ENCODE assay signal across 23 cellular contexts in genomic region chr2:236525416-236525997, GRCh38. TPM values are rescaled to one million over a fixed set of nuclear protein-coding genes. Genes with fewer than 3 reads are reported as not detected.
"Had no signal": no experiment of that assay in that cellular context is flagged by ENCODE, and none has a peak within 500 bp of the region (broad histone marks: within the 10 kb centered on the region; RNA-seq: fewer than 3 reads in every experiment).

No MANE protein-coding gene starts in this region.

- H3K36me3 Mint-ChIP-seq: naive B cell; stimulated activated naive B cell treated with anti-CD40 and anti-IgM and Interleukin-4, amounts not matched to agents 10 μg/mL and 1 μg/mL and 100 μg/mL, for 72 hours had no signal

- H3K4me3 ChIP-seq: coronary artery, gastrocnemius medialis, left lung, lung, skin epidermis, stomach, thoracic aorta, transverse colon had no signal

- ATAC-seq: gastrocnemius medialis; left lung; sciatic nerve; stimulated activated naive B cell treated with anti-CD40 and anti-IgM and Interleukin-4, amounts not matched to agents 10 μg/mL and 1 μg/mL and 100 μg/mL, for 72 hours had no signal

- H3K27ac ChIP-seq: coronary artery, gastrocnemius medialis, left lung, skin epidermis, thoracic aorta, transverse colon had no signal

- H3K27me3 ChIP-seq: gastrocnemius medialis, left lung, stomach, transverse colon had no signal

- DNase-seq: effector CD4-positive, alpha-beta T cell; endodermal cell; erythroblast; gastrocnemius medialis; glutamatergic neuron; islet precursor cell; left lung; mesendoderm; naive B cell; nephron progenitor cell; stimulated activated CD4-positive, alpha-beta T cell treated with anti-CD3 and anti-CD28 coated beads, Interleukin-2, amount 100 ng/mL, for 24 hours; stimulated activated CD4-positive, alpha-beta T cell treated with anti-CD3 and anti-CD28 coated beads, Interleukin-4, amount 100 ng/mL, for 4 hours; stimulated activated naive B cell treated with anti-CD40 and anti-IgM and Interleukin-4, amounts not matched to agents 10 μg/mL and 1 μg/mL and 100 μg/mL, for 72 hours; stomach; substantia nigra; transverse colon had no signal

- H3K9me3 ChIP-seq: gastrocnemius medialis, left lung, stomach, thoracic aorta, transverse colon had no signal

- H3K9me3 Mint-ChIP-seq: naive B cell had no signal

- FAIRE-seq: endothelial cell of umbilical vein had no signal

- H3K4me1 ChIP-seq: gastrocnemius medialis, left lung, transverse colon had no signal

- H3K4me3 Mint-ChIP-seq: endodermal cell; naive B cell; nephron progenitor cell; stimulated activated naive B cell treated with anti-CD40 and anti-IgM and Interleukin-4, amounts not matched to agents 10 μg/mL and 1 μg/mL and 100 μg/mL, for 72 hours had no signal

- H3K36me3 ChIP-seq: gastrocnemius medialis, left lung, stomach, thoracic aorta, transverse colon had no signal

- H3K27ac Mint-ChIP-seq: endodermal cell; nephron progenitor cell; stimulated activated naive B cell treated with anti-CD40 and anti-IgM and Interleukin-4, amounts not matched to agents 10 μg/mL and 1 μg/mL and 100 μg/mL, for 72 hours had no signal

RNA-seq across cellular contexts. Expression of gene ACKR3, which starts 44.1 kb away (rescaled TPM):
- total RNA-seq: fibroblast of villous mesenchyme had no signal
